Comparison of ENCODE assay signal across 31 cellular contexts in the genomic region with DNA sequence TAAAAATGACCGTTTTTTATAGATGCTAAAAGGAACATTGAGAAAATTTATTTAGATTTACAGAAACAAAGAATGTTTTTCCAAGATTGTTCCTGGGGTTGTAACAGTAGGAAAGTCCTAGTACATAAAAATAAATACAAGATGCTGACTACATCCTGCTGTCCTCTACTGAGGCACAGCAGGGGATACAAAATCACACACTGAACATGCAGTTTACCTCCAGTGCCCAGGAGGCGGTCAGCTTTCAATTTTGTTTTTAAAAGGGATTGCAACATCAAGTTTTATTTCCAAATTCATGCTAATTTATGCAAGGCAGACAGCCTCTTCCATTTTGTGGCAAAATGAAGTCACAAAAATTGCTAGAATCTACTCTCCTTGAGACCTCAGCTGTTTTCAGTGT.
"Had no signal": no experiment of that assay in that cellular context is flagged by ENCODE, and none has a peak within 500 bp of the region (broad histone marks: within the 10 kb centered on the region; RNA-seq: fewer than 3 reads in every experiment).

No MANE protein-coding gene starts in this region.

- H3K4me3 Mint-ChIP-seq: activated naive CD8-positive, alpha-beta T cell; activated T-cell treated with anti-CD3 and anti-CD28 coated beads, Interleukin-2, amount 50 U/mL, for 72 hours; central memory CD8-positive, alpha-beta T cell; immature natural killer cell; mesothelial cell of epicardium; naive thymus-derived CD4-positive, alpha-beta T cell; neural crest cell; stimulated activated naive B cell treated with anti-CD40 and anti-IgM and Interleukin-4, amounts not matched to agents 10 μg/mL and 1 μg/mL and 100 μg/mL, for 72 hours had no signal

- H3K9me3 ChIP-seq: gastroesophageal sphincter, pancreas, prostate gland, suprapubic skin, tibial artery, upper lobe of right lung had no signal

- H3K36me3 Mint-ChIP-seq: activated naive CD8-positive, alpha-beta T cell; mesothelial cell of epicardium; naive thymus-derived CD4-positive, alpha-beta T cell; stimulated activated naive B cell treated with anti-CD40 and anti-IgM and Interleukin-4, amounts not matched to agents 10 μg/mL and 1 μg/mL and 100 μg/mL, for 72 hours had no signal

- H3K4me3 ChIP-seq: gastroesophageal sphincter, pancreas, prostate gland, skin epidermis, suprapubic skin, tibial artery, upper lobe of right lung had no signal

- H3K4me1 Mint-ChIP-seq: central memory CD8-positive, alpha-beta T cell; immature natural killer cell; mesothelial cell of epicardium; naive thymus-derived CD4-positive, alpha-beta T cell; neural crest cell; stimulated activated naive B cell treated with anti-CD40 and anti-IgM and Interleukin-4, amounts not matched to agents 10 μg/mL and 1 μg/mL and 100 μg/mL, for 72 hours had no signal

- ATAC-seq: activated T-cell treated with anti-CD3 and anti-CD28 coated beads, Interleukin-2, amount 50 U/mL, for 72 hours; gastroesophageal sphincter; left colon; naive thymus-derived CD4-positive, alpha-beta T cell; pancreas; sciatic nerve; stimulated activated naive B cell treated with anti-CD40 and anti-IgM and Interleukin-4, amounts not matched to agents 10 μg/mL and 1 μg/mL and 100 μg/mL, for 72 hours; upper lobe of right lung had no signal

- H3K27ac Mint-ChIP-seq: activated naive CD8-positive, alpha-beta T cell; activated T-cell treated with anti-CD3 and anti-CD28 coated beads, Interleukin-2, amount 50 U/mL, for 72 hours; immature natural killer cell; mesothelial cell of epicardium; naive thymus-derived CD4-positive, alpha-beta T cell; stimulated activated naive B cell treated with anti-CD40 and anti-IgM and Interleukin-4, amounts not matched to agents 10 μg/mL and 1 μg/mL and 100 μg/mL, for 72 hours had no signal

- H3K4me1 ChIP-seq: gastroesophageal sphincter, pancreas, prostate gland, suprapubic skin, tibial artery, upper lobe of right lung had no signal

- DNase-seq: activated CD4-positive, alpha-beta T cell treated with anti-CD3 and anti-CD28 coated beads for 4 hours; activated CD4-positive, alpha-beta T cell treated with anti-CD3 and anti-CD28 coated beads, Interleukin-2, amount 50 U/mL, for 4 hours; activated naive CD4-positive, alpha-beta T cell; activated T-cell treated with anti-CD3 and anti-CD28 coated beads for 4 hours; activated T-cell treated with anti-CD3 and anti-CD28 coated beads, Interleukin-2, amount 50 U/mL, for 72 hours; aorta; cortex of kidney; head of caudate nucleus; hypothalamus; immature natural killer cell; kidney; left colon; naive thymus-derived CD4-positive, alpha-beta T cell; nucleus accumbens; pancreas; retina; stimulated activated CD4-positive, alpha-beta T cell treated with anti-CD3 and anti-CD28 coated beads, Interleukin-4, amount 100 ng/mL, for 4 hours; stimulated activated CD8-positive, alpha-beta memory T cell treated with anti-CD3 and anti-CD28 coated beads, Interleukin-4, amount 100 ng/mL, for 48 hours; stimulated activated naive B cell treated with anti-CD40 and anti-IgM and Interleukin-4, amounts not matched to agents 10 μg/mL and 1 μg/mL and 100 μg/mL, for 72 hours; tibial artery; upper lobe of right lung had no signal

- H3K36me3 ChIP-seq: gastroesophageal sphincter, pancreas, prostate gland, suprapubic skin, tibial artery, upper lobe of right lung had no signal

- H3K27ac ChIP-seq: gastroesophageal sphincter, pancreas, prostate gland, skin epidermis, suprapubic skin, tibial artery, upper lobe of right lung, VCaP had no signal

- H3K9me3 Mint-ChIP-seq: mesothelial cell of epicardium, neural crest cell had no signal
